ENCODE assay signal across 8 cellular contexts in the genomic region with DNA sequence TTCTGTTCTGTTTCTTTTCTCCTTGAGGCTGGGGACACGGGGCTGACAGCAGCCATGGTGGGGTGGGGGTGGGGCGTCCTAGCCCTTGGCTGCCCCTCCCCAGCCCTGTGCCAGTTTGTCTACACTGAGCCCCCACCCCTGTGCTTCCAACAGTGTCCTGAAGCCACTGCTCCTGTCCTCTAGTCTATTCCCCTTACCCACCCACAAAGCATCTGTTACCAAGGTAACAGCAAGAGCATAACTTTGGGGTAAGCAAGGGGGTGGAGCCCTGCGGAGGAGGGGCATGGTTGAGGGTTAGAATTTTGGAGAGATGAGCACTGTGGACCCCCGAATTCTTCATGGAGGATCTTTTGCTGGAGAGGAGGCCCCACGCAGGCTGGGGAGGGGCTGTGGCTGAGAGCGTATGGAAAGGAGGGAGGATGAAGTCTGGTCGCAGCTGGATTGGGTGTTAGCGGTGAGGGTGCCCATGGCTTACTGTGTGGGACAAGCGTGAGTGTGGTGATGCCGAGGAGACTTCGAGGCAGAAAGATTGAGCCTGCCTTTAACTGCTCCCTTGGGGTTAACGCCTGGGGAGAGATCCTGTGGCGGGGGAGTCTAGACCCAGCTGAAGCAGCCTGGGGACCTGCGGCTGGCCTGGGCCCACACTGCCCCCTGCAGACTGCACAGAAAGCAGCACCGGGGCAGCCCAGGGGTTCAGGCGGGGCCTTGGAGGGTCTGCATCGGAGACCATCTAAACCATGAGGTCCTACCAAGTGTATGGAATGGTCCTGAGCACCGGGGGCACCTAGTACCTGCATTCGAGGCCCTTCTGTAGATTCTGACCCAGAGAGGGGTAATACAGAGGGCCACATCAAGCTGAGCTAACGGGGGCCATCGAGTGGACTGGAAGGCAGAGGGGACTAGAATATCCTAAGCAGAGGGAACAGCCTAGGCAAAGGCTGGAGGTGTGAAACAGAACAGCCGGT. TPM values are rescaled to one million over a fixed set of nuclear protein-coding genes. Genes with fewer than 3 reads are reported as not detected.
DNase-seq lines count a peak whose midpoint lies in the region; ATAC-seq, FAIRE-seq and TF ChIP-seq lines count a peak whose summit lies in the region.

No MANE protein-coding gene starts in this region.

- peak overlapping the region; percentile 65 for H3K4me2 ChIP-seq in astrocyte (ENCODE audit: low read length)

- H3K27me3 ChIP-seq in BJ (ENCODE audit: control insufficient read depth, insufficient read depth, low read length) (peaks cover 8% of the 10 kb centered on the region), HUES48 (ENCODE audit: control insufficient read depth, insufficient read depth, low read length) (no peaks in the 10 kb centered on the region), astrocyte (ENCODE audit: insufficient read depth, low read length) (no peaks in the 10 kb centered on the region)

- H3K4me1 Mint-ChIP-seq in astrocyte (ENCODE audit: low read depth, unreplicated experiment), result peaks cover 11% of the 10 kb centered on the region

- H3K9me3 Mint-ChIP-seq in astrocyte (ENCODE audit: unreplicated experiment), result no peaks in the 10 kb centered on the region

- no peaks in the 10 kb centered on the region for H3K36me3 Mint-ChIP-seq in astrocyte (ENCODE audit: low read depth, unreplicated experiment)

- POLR2A ChIA-PET in BJ (lab: Charles Lee), result interaction anchor here (0.6 to 1.1 kb wide), 2 partner anchors 32 to 274 kb away, joined by 3 read pairs; a partner anchor contains a TSS

- no peaks in the 10 kb centered on the region for H4K20me1 ChIP-seq in astrocyte (ENCODE audit: insufficient read depth, low read length)

- H3K27ac ChIP-seq in HUES48 (ENCODE audit: low read depth, low read length), result no peak overlapping the region
- H3K27ac ChIP-seq in astrocyte (ENCODE audit: low read depth, low read length), result no peak overlapping the region

- TF ChIP-seq CTCF in BJ (IDR thresholded peaks at IDR 0.05; ENCODE audit: insufficient read depth, low read depth, low read length) (peak; percentile 90), astrocyte (IDR thresholded peaks at IDR 0.05; ENCODE audit: insufficient read depth, low read depth, low read length) (peak; percentile 53)

- H3K4me3 ChIP-seq in BJ (ENCODE audit: low read depth, low read length), result no peak overlapping the region
- peak overlapping the region; percentile 57 for H3K4me3 ChIP-seq in HUES48 (ENCODE audit: low read depth, low read length)
- no peak overlapping the region for H3K4me3 ChIP-seq in astrocyte (ENCODE audit: insufficient read depth, low read depth, low read length)

- H3K79me2 ChIP-seq in astrocyte (ENCODE audit: insufficient read depth, low read length), result no peaks in the 10 kb centered on the region

- peaks cover 17% of the 10 kb centered on the region for H3K27me3 Mint-ChIP-seq in astrocyte (ENCODE audit: low read depth, unreplicated experiment)

- CTCF ChIA-PET in BJ (lab: Yijun Ruan, JAX), result interaction anchor here (0.6 to 19.8 kb wide), 20 partner anchors 10 to 1290 kb away, joined by 3 to 438 read pairs (median 5); a partner anchor contains a TSS

- H3K9ac ChIP-seq in HUES48 (ENCODE audit: low read depth, low read length) (no peak overlapping the region), astrocyte (ENCODE audit: low read length) (peak overlapping the region; percentile 3)

- H3K4me1 ChIP-seq in HUES48 (ENCODE audit: control insufficient read depth, insufficient read depth, low read length) (peaks cover 11% of the 10 kb centered on the region), astrocyte (ENCODE audit: insufficient read depth, low read length) (peaks cover 12% of the 10 kb centered on the region)

- H3K27ac Mint-ChIP-seq in astrocyte (ENCODE audit: unreplicated experiment), result no peak overlapping the region

- ATAC-seq in GM21786 (IDR thresholded peaks at IDR 0.05; ENCODE audit: unreplicated experiment) (no peak), HG02588 (IDR thresholded peaks at IDR 0.05; ENCODE audit: unreplicated experiment) (no peak)

- DNase-seq in BJ (ENCODE audit: low read depth) (no peak), T follicular helper cell (ENCODE audit: low read depth) (peak; percentile 46), astrocyte (ENCODE audit: low read depth) (no peak), iPS-NIHi7 (ENCODE audit: extremely low spot score) (peak; percentile 86)
- peak; percentile 34 to 56 for DNase-seq in stimulated activated CD4-positive, alpha-beta T cell treated with anti-CD3 and anti-CD28 coated beads, Interleukin-4, amount 100 ng/mL, for 48 hours (ENCODE audit: low read depth in 2 of 2)

- H2AFZ ChIP-seq in astrocyte (ENCODE audit: low read depth, low read length), result peak overlapping the region; percentile 56

- H3K9me3 ChIP-seq in HUES48 (ENCODE audit: control insufficient read depth, insufficient read depth, low read length) (no peaks in the 10 kb centered on the region), astrocyte (ENCODE audit: insufficient read depth, low read depth, low read length) (no peaks in the 10 kb centered on the region)

- H3K4me3 Mint-ChIP-seq in astrocyte (ENCODE audit: unreplicated experiment), result no peak overlapping the region

- H3K36me3 ChIP-seq in BJ (ENCODE audit: control insufficient read depth, insufficient read depth, low read length), result no peaks in the 10 kb centered on the region
- H3K36me3 ChIP-seq in HUES48 (ENCODE audit: control insufficient read depth, insufficient read depth, low read length), result no peaks in the 10 kb centered on the region
- no peaks in the 10 kb centered on the region for H3K36me3 ChIP-seq in astrocyte (ENCODE audit: insufficient read depth, low read length)

- FAIRE-seq in astrocyte (lab: Jason Lieb, UNC), result no peak

RNA-seq across cellular contexts. Expression of a gene that starts 6.1 kb away (rescaled TPM):
- polyA plus RNA-seq in BJ (2011; rRNA removed), result not detected in 2 replicates
- not detected in 2 replicates for polyA minus RNA-seq in BJ (2011; rRNA and poly(A)+ RNA removed)
- total RNA-seq in astrocyte, result not detected in 2 replicates

RNA-seq across cellular contexts. Expression of a gene that starts 31.8 kb away (rescaled TPM):
- polyA plus RNA-seq in BJ (2011; rRNA removed), result 1,903 and 2,002 TPM in 2 replicates
- 352 and 471 TPM in 2 replicates for polyA minus RNA-seq in BJ (2011; rRNA and poly(A)+ RNA removed)
- 1,346 and 1,451 TPM in 2 replicates for total RNA-seq in astrocyte

RNA-seq across cellular contexts. Expression of a gene that starts 34.4 kb away (rescaled TPM):
- 6.6 and 8.5 TPM in 2 replicates for polyA plus RNA-seq in BJ (2011; rRNA removed)
- polyA minus RNA-seq in BJ (2011; rRNA and poly(A)+ RNA removed), result 6.7 and 14.2 TPM in 2 replicates
- total RNA-seq in astrocyte, result 16.6 and 16.9 TPM in 2 replicates

Comparison
In these comparisons a context has a peak if more than half of its experiments do, and no peak if none do; other contexts are left out.
1. DNase-seq: peak in T follicular helper cell (single experiment), iPS-NIHi7 (single experiment) and stimulated activated CD4-positive, alpha-beta T cell treated with anti-CD3 and anti-CD28 coated beads, Interleukin-4, amount 100 ng/mL, for 48 hours (2 of 2); none in BJ (single experiment) and astrocyte (single experiment).